ENCODE assay signal across 15 cellular contexts in genomic region chr12:738712-739111, GRCh38.
"Had no signal": no experiment of that assay in that cellular context is flagged by ENCODE, and none has a peak within 500 bp of the region (broad histone marks: within the 10 kb centered on the region; RNA-seq: fewer than 3 reads in every experiment).

No MANE protein-coding gene starts in this region.

- DNase-seq: activated CD4-positive, alpha-beta T cell treated with anti-CD3 and anti-CD28 coated beads for 1 hour; activated CD4-positive, alpha-beta T cell treated with anti-CD3 and anti-CD28 coated beads, Interleukin-2, amount 50 U/mL, for 4 hours; activated naive CD4-positive, alpha-beta T cell; activated T-cell treated with anti-CD3 and anti-CD28 coated beads for 4 hours; immature natural killer cell; naive thymus-derived CD8-positive, alpha-beta T cell; stimulated activated CD4-positive, alpha-beta T cell treated with anti-CD3 and anti-CD28 coated beads, Interleukin-15, amount 100 ng/mL, for 24 hours; stimulated activated CD4-positive, alpha-beta T cell treated with anti-CD3 and anti-CD28 coated beads, Interleukin-4, amount 100 ng/mL, for 1 hour; stimulated activated naive B cell treated with anti-CD40 and anti-IgM and Interleukin-4, amounts not matched to agents 10 μg/mL and 1 μg/mL and 100 μg/mL, for 72 hours; T-cell had no signal

- H3K27ac ChIP-seq: neutrophil, parathyroid adenoma, VCaP had no signal

- ATAC-seq: naive thymus-derived CD8-positive, alpha-beta T cell; stimulated activated naive B cell treated with anti-CD40 and anti-IgM and Interleukin-4, amounts not matched to agents 10 μg/mL and 1 μg/mL and 100 μg/mL, for 72 hours; T-cell had no signal

- H2AFZ ChIP-seq: parathyroid adenoma had no signal

- FAIRE-seq: astrocyte, bronchial epithelial cell had no signal

- H3K36me3 ChIP-seq: neutrophil had no signal

- H3K79me2 ChIP-seq: parathyroid adenoma had no signal

- H3K27me3 ChIP-seq: neutrophil had no signal

- H3K9ac ChIP-seq: parathyroid adenoma had no signal

- H3K9me3 ChIP-seq: neutrophil had no signal
